Comparison of ENCODE assay signal across 8 cellular contexts in genomic region chr10:119543814-119544642, GRCh38. TPM values are rescaled to one million over a fixed set of nuclear protein-coding genes. Genes with fewer than 3 reads are reported as not detected.
DNase-seq lines count a peak whose midpoint lies in the region; TF ChIP-seq lines count a peak whose summit lies in the region.

No MANE protein-coding gene starts in this region.

- H3K9me3 ChIP-seq in HUES48 (ENCODE audit: control insufficient read depth, insufficient read depth, low read length), result no peaks in the 10 kb centered on the region

- peaks cover 14% of the 10 kb centered on the region; the same call in 1 of the 2 replicates for H3K4me1 ChIP-seq in HUES48 (ENCODE audit: control insufficient read depth, insufficient read depth, low read length)

- H3K27me3 Mint-ChIP-seq in MCF 10A (ENCODE audit: insufficient read depth, unreplicated experiment), result no peaks in the 10 kb centered on the region

- H3K27ac ChIP-seq in HUES48 (ENCODE audit: low read depth, low read length), result peak overlapping the region; percentile 52

- no peak overlapping the region for H3K9ac ChIP-seq in HUES48 (ENCODE audit: low read depth, low read length)

- H3K27ac Mint-ChIP-seq in MCF 10A (ENCODE audit: low read depth, unreplicated experiment), result peak overlapping the region; percentile 62

- BruUV-seq in MCF 10A (replicated peaks; lab: Mats Ljungman, UMichigan), result no TSS peak

- H3K4me3 Mint-ChIP-seq in MCF 10A (ENCODE audit: unreplicated experiment), result peak overlapping the region; percentile 77

- peaks cover 54% of the 10 kb centered on the region for H3K27me3 ChIP-seq in HUES48 (ENCODE audit: control insufficient read depth, insufficient read depth, low read length)

- DNase-seq in AG09319 (ENCODE audit: extremely low read depth, low read depth) (peak; percentile 65), MCF 10A (ENCODE audit: unreplicated experiment) (no peak), mesenteric fat pad (ENCODE audit: low spot score) (peak; percentile 39), COR-L47 (lab: John Stamatoyannopoulos, UW) (no peak), NCI-H187 (lab: John Stamatoyannopoulos, UW) (no peak), NK-92 (lab: John Stamatoyannopoulos, UW; ENCODE audit: unreplicated experiment) (no peak)
- DNase-seq in stimulated activated CD4-positive, alpha-beta T cell treated with anti-CD3 and anti-CD28 coated beads, Interleukin-4, amount 100 ng/mL, for 4 hours, result no peak

- peaks cover 6% of the 10 kb centered on the region for H3K36me3 Mint-ChIP-seq in MCF 10A (ENCODE audit: insufficient read depth, unreplicated experiment)

- no peaks in the 10 kb centered on the region for H3K9me3 Mint-ChIP-seq in MCF 10A (ENCODE audit: unreplicated experiment)

- H3K4me3 ChIP-seq in HUES48 (ENCODE audit: low read depth, low read length), result peak overlapping the region; percentile 71

- TF ChIP-seq CTCF in AG09319 (IDR thresholded peaks at IDR 0.05; ENCODE audit: low read depth, low read length), result no peak
- TF ChIP-seq CTCF in MCF 10A (IDR thresholded peaks at IDR 0.05; ENCODE audit: unreplicated experiment), result no peak

- intact Hi-C loops in MCF 10A (cut with micrococcal nuclease), result loop anchor here (5.0 kb wide), 2 partner anchors 53 to 337 kb away; partner anchors contain the start of genes GRK5 and TIAL1

- no peaks in the 10 kb centered on the region for H3K36me3 ChIP-seq in HUES48 (ENCODE audit: control insufficient read depth, insufficient read depth, low read length)

- CTCF ChIA-PET in MCF 10A (lab: Yijun Ruan, JAX), result interaction anchor here (0.6 to 1.0 kb wide), 5 partner anchors 15 to 1372 kb away, joined by 3 to 4 read pairs (median 3); no protein-coding TSS in a partner anchor

- H3K4me1 Mint-ChIP-seq in MCF 10A (ENCODE audit: insufficient read depth, unreplicated experiment), result peaks cover 28% of the 10 kb centered on the region

- POLR2A ChIA-PET in MCF 10A (lab: Yijun Ruan, JAX), result interaction anchor here (0.6 to 1.6 kb wide), 5 partner anchors 20 to 421 kb away, joined by 3 to 8 read pairs (median 3); partner anchors contain the start of gene TIAL1

RNA-seq across cellular contexts. Expression of gene RGS10, which starts 1.5 kb away (rescaled TPM):
- total RNA-seq in MCF 10A (2022) (17.0 and 26.0 TPM in 2 replicates), mesenteric fat pad (18.1 TPM)

RNA-seq across cellular contexts. Expression of gene TIAL1, which starts 52.7 kb away (rescaled TPM):
- total RNA-seq in MCF 10A (2022), result 117 and 149 TPM in 2 replicates
- total RNA-seq in mesenteric fat pad, result 97.6 TPM

Comparison
In these comparisons a context has a peak if more than half of its experiments do, and no peak if none do; other contexts are left out.
1. DNase-seq: peak in AG09319 (single experiment) and mesenteric fat pad (single experiment); none in MCF 10A (single experiment), COR-L47 (single experiment), stimulated activated CD4-positive, alpha-beta T cell treated with anti-CD3 and anti-CD28 coated beads, Interleukin-4, amount 100 ng/mL, for 4 hours (0 of 2), NCI-H187 (0 of 2) and NK-92 (single experiment).